ENCODE assay signal across 28 cellular contexts in genomic region chr4:134944115-134944514, GRCh38.
"Had no signal": no experiment of that assay in that cellular context is flagged by ENCODE, and none has a peak within 500 bp of the region (broad histone marks: within the 10 kb centered on the region; RNA-seq: fewer than 3 reads in every experiment).

No MANE protein-coding gene starts in this region.

- H3K27me3 Mint-ChIP-seq: naive thymus-derived CD4-positive, alpha-beta T cell; stimulated activated memory B cell treated with anti-CD40 and anti-IgM and Interleukin-4, amounts not matched to agents 10 μg/mL and 1 μg/mL and 100 μg/mL, for 72 hours; stimulated activated naive CD8-positive, alpha-beta T cell treated with anti-CD3 and anti-CD28 coated beads, Interleukin-15, amount 100 ng/mL, for 72 hours had no signal

- H3K4me1 ChIP-seq: pancreas, prostate gland, right lobe of liver, sigmoid colon, suprapubic skin, thyroid gland, tibial nerve, upper lobe of left lung, vagina had no signal

- H3K27ac ChIP-seq: neutrophil, pancreas, prostate gland, right lobe of liver, sigmoid colon, suprapubic skin, thoracic aorta, thyroid gland, tibial nerve, upper lobe of left lung, vagina had no signal

- H3K9me3 Mint-ChIP-seq: nephron; stimulated activated naive CD8-positive, alpha-beta T cell treated with anti-CD3 and anti-CD28 coated beads, Interleukin-15, amount 100 ng/mL, for 72 hours had no signal

- DNase-seq: naive thymus-derived CD4-positive, alpha-beta T cell; natural killer cell; nucleus accumbens; pancreas; right lobe of liver; sigmoid colon; small intestine; stimulated activated CD4-positive, alpha-beta T cell treated with anti-CD3 and anti-CD28 coated beads, Interleukin-12 subunit alpha, Interleukin-12 subunit beta, amount 100 ng/mL, for 4 hours; stimulated activated CD4-positive, alpha-beta T cell treated with anti-CD3 and anti-CD28 coated beads, Interleukin-1b, Interleukin-23, amount 100 ng/mL, for 48 hours; stimulated activated CD4-positive, alpha-beta T cell treated with anti-CD3 and anti-CD28 coated beads, Interleukin-4, amount 100 ng/mL, for 1 hour; stimulated activated CD4-positive, alpha-beta T cell treated with anti-CD3 and anti-CD28 coated beads, Interleukin-4, amount 100 ng/mL, for 4 hours; stimulated activated CD8-positive, alpha-beta memory T cell treated with anti-CD3 and anti-CD28 coated beads, Interleukin-4, amount 100 ng/mL, for 48 hours; stimulated activated naive CD4-positive, alpha-beta T cell; stimulated activated naive CD8-positive, alpha-beta T cell treated with anti-CD3 and anti-CD28 coated beads, Interleukin-15, amount 100 ng/mL, for 72 hours; stimulated activated naive CD8-positive, alpha-beta T cell treated with anti-CD3 and anti-CD28 coated beads, Interleukin-15, Interleukin-2, amounts not matched to agents 100 U/mL and 50 U/mL, for 24 hours; substantia nigra; thyroid gland; trophoblast cell had no signal

- H3K27ac Mint-ChIP-seq: naive thymus-derived CD4-positive, alpha-beta T cell; natural killer cell; nephron; stimulated activated memory B cell treated with anti-CD40 and anti-IgM and Interleukin-4, amounts not matched to agents 10 μg/mL and 1 μg/mL and 100 μg/mL, for 72 hours; stimulated activated naive CD8-positive, alpha-beta T cell treated with anti-CD3 and anti-CD28 coated beads, Interleukin-15, amount 100 ng/mL, for 72 hours had no signal

- H3K27me3 ChIP-seq: neutrophil, pancreas, right lobe of liver, sigmoid colon, suprapubic skin, thyroid gland, tibial nerve, upper lobe of left lung, vagina had no signal

- H3K4me1 Mint-ChIP-seq: naive thymus-derived CD4-positive, alpha-beta T cell; natural killer cell; nephron; stimulated activated memory B cell treated with anti-CD40 and anti-IgM and Interleukin-4, amounts not matched to agents 10 μg/mL and 1 μg/mL and 100 μg/mL, for 72 hours; stimulated activated naive CD8-positive, alpha-beta T cell treated with anti-CD3 and anti-CD28 coated beads, Interleukin-15, amount 100 ng/mL, for 72 hours had no signal

- H3K9me3 ChIP-seq: neutrophil, pancreas, prostate gland, right lobe of liver, sigmoid colon, thoracic aorta, thyroid gland, tibial nerve, upper lobe of left lung, vagina had no signal

- H3K36me3 Mint-ChIP-seq: naive thymus-derived CD4-positive, alpha-beta T cell; stimulated activated memory B cell treated with anti-CD40 and anti-IgM and Interleukin-4, amounts not matched to agents 10 μg/mL and 1 μg/mL and 100 μg/mL, for 72 hours had no signal

- H3K36me3 ChIP-seq: neutrophil, pancreas, prostate gland, right lobe of liver, sigmoid colon, suprapubic skin, thoracic aorta, thyroid gland, tibial nerve, upper lobe of left lung, vagina had no signal

- ATAC-seq: naive thymus-derived CD4-positive, alpha-beta T cell; natural killer cell; pancreas; right cardiac atrium; right lobe of liver; stimulated activated memory B cell treated with anti-CD40 and anti-IgM and Interleukin-4, amounts not matched to agents 10 μg/mL and 1 μg/mL and 100 μg/mL, for 72 hours; stimulated activated naive CD8-positive, alpha-beta T cell treated with anti-CD3 and anti-CD28 coated beads, Interleukin-15, amount 100 ng/mL, for 72 hours; stimulated activated naive CD8-positive, alpha-beta T cell treated with anti-CD3 and anti-CD28 coated beads, Interleukin-15, Interleukin-2, amounts not matched to agents 100 U/mL and 50 U/mL, for 24 hours had no signal

- H3K4me3 Mint-ChIP-seq: naive thymus-derived CD4-positive, alpha-beta T cell; natural killer cell; nephron; stimulated activated memory B cell treated with anti-CD40 and anti-IgM and Interleukin-4, amounts not matched to agents 10 μg/mL and 1 μg/mL and 100 μg/mL, for 72 hours; stimulated activated naive CD8-positive, alpha-beta T cell treated with anti-CD3 and anti-CD28 coated beads, Interleukin-15, amount 100 ng/mL, for 72 hours had no signal

- H3K4me3 ChIP-seq: pancreas, prostate gland, right lobe of liver, sigmoid colon, suprapubic skin, thoracic aorta, thyroid gland, tibial nerve, upper lobe of left lung, vagina had no signal
